14 cellular contexts compared by ENCODE assay signal in the genomic region with DNA sequence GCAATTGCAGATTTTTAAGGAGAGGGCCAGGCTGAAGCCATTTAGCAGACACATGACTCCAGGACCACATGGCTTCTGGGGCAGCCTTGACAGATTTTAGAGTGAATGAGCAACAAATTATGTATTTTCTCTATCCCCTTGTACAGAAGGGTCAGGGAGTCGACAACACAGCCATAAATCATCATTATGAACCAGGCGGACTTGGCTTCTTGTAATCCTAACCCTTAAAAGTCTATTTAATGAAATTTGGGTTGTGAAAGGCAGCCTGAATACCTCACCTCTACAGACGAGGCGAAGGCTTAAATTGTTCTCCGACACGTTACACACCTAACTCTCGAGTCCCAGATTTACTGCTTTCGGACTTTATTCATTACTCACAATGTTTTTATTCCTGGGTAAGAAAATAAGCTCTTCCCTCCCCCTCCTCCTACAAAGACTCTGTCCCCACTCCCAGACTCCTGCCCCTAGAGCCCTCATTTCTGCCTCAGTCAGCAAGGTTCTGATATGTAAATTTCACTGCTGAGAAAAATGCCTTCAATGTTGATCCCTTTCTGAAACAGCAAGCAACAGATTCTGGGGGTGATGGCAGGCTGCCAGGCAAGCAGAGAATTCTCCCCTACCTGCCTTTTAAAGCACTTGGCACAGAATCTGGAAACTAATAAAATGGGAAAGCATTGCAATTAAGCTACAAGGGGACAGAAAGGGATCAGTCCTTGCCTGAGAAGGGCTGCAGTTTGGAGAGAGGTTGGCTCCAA. TPM values are rescaled to one million over a fixed set of nuclear protein-coding genes. Genes with fewer than 3 reads are reported as not detected.
DNase-seq lines count a peak whose midpoint lies in the region; ATAC-seq and TF ChIP-seq lines count a peak whose summit lies in the region.
"Had no signal": no experiment of that assay in that cellular context is flagged by ENCODE, and none has a peak within 500 bp of the region (broad histone marks: within the 10 kb centered on the region; RNA-seq: fewer than 3 reads in every experiment).

No MANE protein-coding gene starts in this region.

- TF ChIP-seq POLR2A in GM18505 (IDR thresholded peaks at IDR 0.05; ENCODE audit: borderline replicate concordance, extremely low read depth, insufficient read depth, insufficient read length), result no peak

- H3K4ac ChIP-seq in mesenchymal stem cell (ENCODE audit: low read depth in 1 of 2, low read length in 2 of 2), result no peak overlapping the region

- H2AFZ ChIP-seq in SK-N-SH (ENCODE audit: low read depth) (no peak overlapping the region), mesenchymal stem cell (ENCODE audit: low read depth, low read length) (no peak overlapping the region)

- no peak for ATAC-seq in GM18505 (IDR thresholded peaks at IDR 0.05; ENCODE audit: unreplicated experiment)

- H3K79me1 ChIP-seq in mesenchymal stem cell (replicated peaks; ENCODE audit: low read length, poor library complexity, severe bottlenecking), result no peaks in the 10 kb centered on the region

- H3K14ac ChIP-seq in mesenchymal stem cell (ENCODE audit: low read length in 2 of 2), result no peak overlapping the region

- H3K4me3 ChIP-seq in SK-N-SH (ENCODE audit: low read depth in 2 of 2, low read length in 1 of 2), result no peak overlapping the region
- no peak overlapping the region for H3K4me3 ChIP-seq in mesenchymal stem cell (ENCODE audit: insufficient read depth in 1 of 2, low read depth in 1 of 2, low read length in 2 of 2)
- H3K4me3 ChIP-seq: GM12878, testis had no signal

- no peak overlapping the region for H3K18ac ChIP-seq in mesenchymal stem cell (ENCODE audit: low read depth in 1 of 2, low read length in 2 of 2)

- H3F3A ChIP-seq in SK-N-SH (replicated peaks; ENCODE audit: insufficient read depth), result no peaks in the 10 kb centered on the region

- no peak overlapping the region for H3K4me2 ChIP-seq in SK-N-SH
- no peak overlapping the region for H3K4me2 ChIP-seq in mesenchymal stem cell (ENCODE audit: low read length, poor library complexity, severe bottlenecking)

- POLR2A ChIA-PET in SK-N-SH (lab: Yijun Ruan, JAX), result interaction anchor here (0.6 kb wide), 1 partner anchor 46 kb away, joined by 3 read pairs; no protein-coding TSS in a partner anchor

- no peaks in the 10 kb centered on the region for H3K9me2 ChIP-seq in SK-N-SH

- H3K9me3 ChIP-seq in SK-N-SH, result no peaks in the 10 kb centered on the region
- H3K9me3 ChIP-seq in mesenchymal stem cell (ENCODE audit: control insufficient read depth, low read length), result no peaks in the 10 kb centered on the region
- H3K9me3 ChIP-seq: testis had no signal

- H3K27me3 ChIP-seq in SK-N-SH (ENCODE audit: insufficient read depth) (no peaks in the 10 kb centered on the region), mesenchymal stem cell (ENCODE audit: control insufficient read depth in 1 of 2, insufficient read depth in 1 of 2, low read length in 2 of 2) (no peaks in the 10 kb centered on the region)
- H3K27me3 ChIP-seq: testis had no signal

- no peak for TF ChIP-seq CTCF in SK-N-SH (IDR thresholded peaks at IDR 0.05)

- H3K4me1 ChIP-seq in SK-N-SH (ENCODE audit: control insufficient read depth in 1 of 2, insufficient read depth in 2 of 2, low read depth in 1 of 2, low read length in 1 of 2) (peaks cover 0 to 82% of the 10 kb centered on the region in 2 experiments; a peak in 2 of 4 replicates), mesenchymal stem cell (ENCODE audit: control insufficient read depth, insufficient read depth, low read depth, low read length) (peaks cover 2% of the 10 kb centered on the region)

- TF ChIP-seq EP300 in SK-N-SH (IDR thresholded peaks at IDR 0.05; ENCODE audit: borderline replicate concordance in 1 of 2, low read depth in 1 of 2, low read length in 1 of 2), result peak in 1 of 2 experiments; percentile 57; a peak in 1 of 4 replicates

- H3K36me3 ChIP-seq in SK-N-SH (replicated peaks in 1 of 2; ENCODE audit: control insufficient read depth in 1 of 2, insufficient read depth in 2 of 2, low read length in 1 of 2) (peaks cover 6 to 48% of the 10 kb centered on the region in 2 experiments), mesenchymal stem cell (ENCODE audit: control insufficient read depth in 1 of 2, insufficient read depth in 2 of 2, low read depth in 1 of 2, low read length in 2 of 2) (peaks cover 0 to 100% of the 10 kb centered on the region in 2 experiments)

- peaks cover 23% of the 10 kb centered on the region; the same call in 1 of the 2 replicates for H4K20me1 ChIP-seq in SK-N-SH (ENCODE audit: insufficient read depth)

- H3K27ac ChIP-seq in SK-N-SH (ENCODE audit: low read depth in 2 of 2, low read length in 1 of 2) (peak overlapping the region in 1 of 2 experiments; percentile 96; a peak in 2 of 4 replicates), mesenchymal stem cell (ENCODE audit: low read length, poor library complexity, severe bottlenecking) (no peak overlapping the region)
- H3K27ac ChIP-seq: C4-2B had no signal

- no peak overlapping the region for H2BK15ac ChIP-seq in mesenchymal stem cell (ENCODE audit: low read depth, poor library complexity, severe bottlenecking)

- H4K91ac ChIP-seq in mesenchymal stem cell (ENCODE audit: low read length), result no peak overlapping the region

- no peak overlapping the region for H2BK12ac ChIP-seq in mesenchymal stem cell (ENCODE audit: low read length in 2 of 2)

- no peak for TF ChIP-seq RAD21 in SK-N-SH (IDR thresholded peaks at IDR 0.05; ENCODE audit: low read length)

- 72% methylated on average over 8 of the region's 8 CpGs for WGBS in SK-N-SH (ENCODE audit: low lambda C conversion rate)
- 89% methylated on average over 6 of the region's 8 CpGs for WGBS in mesenchymal stem cell

- no peak overlapping the region for H3K9ac ChIP-seq in SK-N-SH
- H3K9ac ChIP-seq in mesenchymal stem cell (ENCODE audit: low read length), result peak overlapping the region; percentile 25

- DNase-seq in DMS 273 (lab: John Stamatoyannopoulos, UW; ENCODE audit: unreplicated experiment) (peak; percentile 59), NCI-H1048 (lab: John Stamatoyannopoulos, UW) (peak; percentile 85), SK-N-SH (no peak), mesenchymal stem cell (no peak), T1000 (lab: John Stamatoyannopoulos, UW) (no peak), NCI-H526 treated with DMSO at 0.1 percent for 48 hours (lab: John Stamatoyannopoulos, UW) (no peak)
- DNase-seq in activated effector memory CD4-positive, alpha-beta T cell treated with Interleukin-2 at 50 U/mL for 16 hours, result no peak
- DNase-seq: NCI-H510A; stimulated activated CD4-positive, alpha-beta T cell treated with anti-CD3 and anti-CD28 coated beads, Interleukin-2, amount 100 ng/mL, for 48 hours; T-helper 9 cell; testis had no signal

- no peak overlapping the region for H4K8ac ChIP-seq in mesenchymal stem cell (ENCODE audit: low read length)

- CTCF ChIA-PET in SK-N-SH (lab: Yijun Ruan, JAX), result interaction anchor here (0.5 to 1.4 kb wide), 4 partner anchors 10 to 1389 kb away, joined by 3 to 4 read pairs (median 4); no protein-coding TSS in a partner anchor

- no peak overlapping the region for H3K23ac ChIP-seq in mesenchymal stem cell (ENCODE audit: low read length in 2 of 2)

- 0 out of 2 replicates have a peak, but pooled peaks cover 3% of the 10 kb centered on the region for H3K79me2 ChIP-seq in SK-N-SH (ENCODE audit: insufficient read depth)

- H2BK5ac ChIP-seq in mesenchymal stem cell (ENCODE audit: low read depth, low read length, poor library complexity, severe bottlenecking), result no peak overlapping the region

- H2BK120ac ChIP-seq in mesenchymal stem cell (ENCODE audit: low read depth, low read length), result no peak overlapping the region

- no peak overlapping the region for H2AK5ac ChIP-seq in mesenchymal stem cell (ENCODE audit: low read length, severe bottlenecking)

TF ChIP-seq in SK-N-SH, 30 proteins besides CTCF, POLR2A, EP300 and RAD21:
- TF ChIP-seq TCF12 (IDR thresholded peaks at IDR 0.05), result no peak
- TF ChIP-seq MXI1 (IDR thresholded peaks at IDR 0.05; ENCODE audit: low read depth, low read length), result peak; percentile 95
TF ChIP-seq in SK-N-SH: peak in this region for 1.

RNA-seq across cellular contexts. Expression of a gene that starts 51.6 kb away (rescaled TPM):
- 32.2 and 38.1 TPM in 2 replicates for polyA plus RNA-seq in SK-N-SH (2012; rRNA removed)
- 28.3 and 34.6 TPM in 2 replicates for polyA plus RNA-seq in SK-N-SH (2012; cell fraction: cytosol; rRNA removed)
- polyA plus RNA-seq in SK-N-SH (2012; cell fraction: nucleus; rRNA removed), result 20.8 and 34.3 TPM in 2 replicates
- polyA plus RNA-seq in mesenchymal stem cell (2013, experiment 1 of 2), result 72.2 TPM
- polyA plus RNA-seq in mesenchymal stem cell (2013, experiment 2 of 2), result 74.4 TPM

Comparison
In these comparisons a context has a peak if more than half of its experiments do, and no peak if none do; other contexts are left out.
1. DNase-seq: peak in DMS 273 (single experiment) and NCI-H1048 (single experiment); none in SK-N-SH (single experiment), mesenchymal stem cell (single experiment), T1000 (single experiment), activated effector memory CD4-positive, alpha-beta T cell treated with Interleukin-2 at 50 U/mL for 16 hours (single experiment) and NCI-H526 treated with DMSO at 0.1 percent for 48 hours (single experiment).